In genomic region chr5:150396247-150396646, GRCh38 we compare ENCODE assay signal across 26 cellular contexts. TPM values are rescaled to one million over a fixed set of nuclear protein-coding genes. Genes with fewer than 3 reads are reported as not detected.
DNase-seq lines count a peak whose midpoint lies in the region; ATAC-seq, FAIRE-seq and TF ChIP-seq lines count a peak whose summit lies in the region.
"Had no signal": no experiment of that assay in that cellular context is flagged by ENCODE, and none has a peak within 500 bp of the region (broad histone marks: within the 10 kb centered on the region; RNA-seq: fewer than 3 reads in every experiment).

No MANE protein-coding gene starts in this region.

- H3K79me2 ChIP-seq in GM12878 (ENCODE audit: control insufficient read depth, insufficient read depth, low read length) = no peaks in the 10 kb centered on the region

- RAD21 ChIA-PET in GM12878 (lab: Charles Lee; ENCODE audit: unreplicated experiment) = interaction anchor here (0.9 to 8.6 kb wide), 3 partner anchors 10 to 38 kb away, joined by 3 to 115 read pairs (median 30); partner anchors contain the start of gene CD74

- peak overlapping the region; percentile 38 for H3K27ac Mint-ChIP-seq in activated CD8-positive, alpha-beta memory T cell treated with anti-CD3 and anti-CD28 coated beads, Interleukin-2, amount 10 ng/mL, durations not matched to agents 7 days and 5 days
- H3K27ac Mint-ChIP-seq in HFFc6 = peak overlapping the region; percentile 21
- H3K27ac Mint-ChIP-seq in natural killer cell treated with Interleukin-12 subunit alpha and Interleukin-12 subunit beta and Interleukin-15 and Interleukin-18, amount 100 ng/mL, for 72 hours = peak overlapping the region; percentile 62 to 69
- H3K27ac Mint-ChIP-seq: activated naive CD4-positive, alpha-beta T cell treated with anti-CD3 and anti-CD28 coated beads, Interleukin-2, amount 10 ng/mL, durations not matched to agents 7 days and 5 days; T-helper 1 cell treated with Interleukin-12 subunit alpha and Interleukin-12 subunit beta and Interleukin-4 antibody, amounts not matched to agents 30 μg/mL and 1 μg/mL, for 36 hours had no signal

- no peak for ATAC-seq in activated CD8-positive, alpha-beta memory T cell treated with anti-CD3 and anti-CD28 coated beads, Interleukin-2, amount 10 ng/mL, durations not matched to agents 7 days and 5 days
- ATAC-seq in GM12878 (no peak), HG03139 (IDR thresholded peaks at IDR 0.05; ENCODE audit: unreplicated experiment) (no peak)
- ATAC-seq in natural killer cell treated with Interleukin-12 subunit alpha and Interleukin-12 subunit beta and Interleukin-15 and Interleukin-18, amount 100 ng/mL, for 72 hours = no peak
- ATAC-seq: body of pancreas had no signal

- H2AFZ ChIP-seq in GM12878 (ENCODE audit: control insufficient read depth, low read depth, low read length) = no peak overlapping the region

- peaks cover 33% of the 10 kb centered on the region for H3K36me3 Mint-ChIP-seq in activated CD8-positive, alpha-beta memory T cell treated with anti-CD3 and anti-CD28 coated beads, Interleukin-2, amount 10 ng/mL, durations not matched to agents 7 days and 5 days
- H3K36me3 Mint-ChIP-seq in HFFc6 (ENCODE audit: low read depth) = peaks cover 31% of the 10 kb centered on the region
- H3K36me3 Mint-ChIP-seq in natural killer cell treated with Interleukin-12 subunit alpha and Interleukin-12 subunit beta and Interleukin-15 and Interleukin-18, amount 100 ng/mL, for 72 hours = peaks cover 14% of the 10 kb centered on the region

- peaks cover 10% of the 10 kb centered on the region for H3K4me1 ChIP-seq in GM12878 (ENCODE audit: control insufficient read depth, insufficient read depth, low read length)
- H3K4me1 ChIP-seq: BE2C, body of pancreas, tibial artery had no signal

- no peak overlapping the region for H3K4me3 Mint-ChIP-seq in activated CD8-positive, alpha-beta memory T cell treated with anti-CD3 and anti-CD28 coated beads, Interleukin-2, amount 10 ng/mL, durations not matched to agents 7 days and 5 days
- no peak overlapping the region; the same call in 1 of the 2 replicates for H3K4me3 Mint-ChIP-seq in HFFc6
- no peak overlapping the region for H3K4me3 Mint-ChIP-seq in natural killer cell treated with Interleukin-12 subunit alpha and Interleukin-12 subunit beta and Interleukin-15 and Interleukin-18, amount 100 ng/mL, for 72 hours
- H3K4me3 Mint-ChIP-seq: activated naive CD4-positive, alpha-beta T cell treated with anti-CD3 and anti-CD28 coated beads, Interleukin-2, amount 10 ng/mL, durations not matched to agents 7 days and 5 days; T-helper 1 cell treated with Interleukin-12 subunit alpha and Interleukin-12 subunit beta and Interleukin-4 antibody, amounts not matched to agents 30 μg/mL and 1 μg/mL, for 36 hours had no signal

- no peak overlapping the region for H3K27ac ChIP-seq in GM12878 (ENCODE audit: control insufficient read depth, insufficient read depth)
- H3K27ac ChIP-seq: body of pancreas, coronary artery, tibial artery, VCaP had no signal

- H3K9ac ChIP-seq in GM12878 (ENCODE audit: control insufficient read depth, insufficient read depth, low read length) = no peak overlapping the region

- POLR2A ChIA-PET in GM12878 (lab: Charles Lee) = no interaction called here

- H3K27me3 ChIP-seq in GM12878 (replicated peaks in 1 of 2; ENCODE audit: control insufficient read depth in 2 of 2, insufficient read depth in 2 of 2, low read length in 1 of 2) = no peaks in the 10 kb centered on the region
- H3K27me3 ChIP-seq: BE2C, body of pancreas, tibial artery had no signal

- no peak for TF ChIP-seq EP300 in GM12878 (IDR thresholded peaks at IDR 0.05; ENCODE audit: borderline replicate concordance in 1 of 2, control insufficient read depth in 1 of 2, low read depth in 2 of 2, low read length in 2 of 2)

- SMC1A ChIA-PET in GM12878 (lab: Charles Lee; ENCODE audit: uncharacterized antibody, unreplicated experiment) = interaction anchor here (0.8 to 8.1 kb wide), 3 partner anchors 9 to 38 kb away, joined by 3 to 127 read pairs (median 4); no protein-coding TSS in a partner anchor

- DNase-seq in activated CD8-positive, alpha-beta memory T cell treated with anti-CD3 and anti-CD28 coated beads, Interleukin-2, amount 10 ng/mL, durations not matched to agents 7 days and 5 days = no peak
- DNase-seq in activated CD8-positive, alpha-beta memory T cell treated with anti-CD3 and anti-CD28 coated beads for 24 hours = no peak
- DNase-seq in HFFc6 (no peak), GM12878 (ENCODE audit: low read depth, low spot score) (no peak), superior temporal gyrus (ENCODE audit: extremely low spot score) (no peak)
- DNase-seq in natural killer cell treated with Interleukin-12 subunit alpha and Interleukin-12 subunit beta and Interleukin-15 and Interleukin-18, amount 100 ng/mL, for 72 hours (ENCODE audit: low spot score) = no peak
- DNase-seq in activated CD4-positive, CD25-positive, alpha-beta regulatory T cell treated with anti-CD3 and anti-CD28 coated beads, Interleukin-2, amount 50 U/mL, for 72 hours = no peak
- DNase-seq: 8988T; activated CD4-positive, alpha-beta T cell treated with anti-CD3 and anti-CD28 coated beads, Interleukin-2, amount 50 U/mL, for 1 hour; activated naive CD4-positive, alpha-beta T cell treated with anti-CD3 and anti-CD28 coated beads, Interleukin-2, amount 10 ng/mL, durations not matched to agents 7 days and 5 days; BE2C; body of pancreas; NCI-H2171; NCI-H69; small intestine; stimulated activated CD4-positive, alpha-beta T cell treated with anti-CD3 and anti-CD28 coated beads, Interleukin-2, amount 100 ng/mL, for 24 hours; stimulated activated naive CD4-positive, alpha-beta T cell; tibial artery had no signal

- H3K36me3 ChIP-seq in GM12878 (ENCODE audit: control insufficient read depth in 2 of 2, insufficient read depth in 2 of 2, low read length in 1 of 2) = peaks cover 30 to 41% of the 10 kb centered on the region in 2 experiments

- H3K9me3 Mint-ChIP-seq in activated CD8-positive, alpha-beta memory T cell treated with anti-CD3 and anti-CD28 coated beads, Interleukin-2, amount 10 ng/mL, durations not matched to agents 7 days and 5 days (ENCODE audit: low read depth) = no peaks in the 10 kb centered on the region
- no peaks in the 10 kb centered on the region for H3K9me3 Mint-ChIP-seq in HFFc6
- no peaks in the 10 kb centered on the region for H3K9me3 Mint-ChIP-seq in natural killer cell treated with Interleukin-12 subunit alpha and Interleukin-12 subunit beta and Interleukin-15 and Interleukin-18, amount 100 ng/mL, for 72 hours
- H3K9me3 Mint-ChIP-seq: activated naive CD4-positive, alpha-beta T cell treated with anti-CD3 and anti-CD28 coated beads, Interleukin-2, amount 10 ng/mL, durations not matched to agents 7 days and 5 days; T-helper 1 cell treated with Interleukin-12 subunit alpha and Interleukin-12 subunit beta and Interleukin-4 antibody, amounts not matched to agents 30 μg/mL and 1 μg/mL, for 36 hours had no signal

- no peaks in the 10 kb centered on the region for H3K9me3 ChIP-seq in GM12878 (replicated peaks; ENCODE audit: control insufficient read depth, insufficient read depth, low read length)
- H3K9me3 ChIP-seq: BE2C, body of pancreas, tibial artery had no signal

- 97% methylated on average over 6 of the region's 6 CpGs for WGBS in GM12878 (ENCODE audit: insufficient coverage, insufficient replicate concordance, low lambda C conversion rate, missing lambda C conversion rate)

- no peak for FAIRE-seq in GM12878 (lab: Jason Lieb, UNC)
- FAIRE-seq: endometrium, H54, small intestine had no signal

- H3K4me2 ChIP-seq in GM12878 (ENCODE audit: control insufficient read depth, insufficient read depth) = no peak overlapping the region

- H3K27me3 Mint-ChIP-seq in activated CD8-positive, alpha-beta memory T cell treated with anti-CD3 and anti-CD28 coated beads, Interleukin-2, amount 10 ng/mL, durations not matched to agents 7 days and 5 days = no peaks in the 10 kb centered on the region
- H3K27me3 Mint-ChIP-seq in HFFc6 (ENCODE audit: insufficient read depth) = peaks cover 3% of the 10 kb centered on the region; the same call in 1 of the 2 replicates
- H3K27me3 Mint-ChIP-seq in natural killer cell treated with Interleukin-12 subunit alpha and Interleukin-12 subunit beta and Interleukin-15 and Interleukin-18, amount 100 ng/mL, for 72 hours = no peaks in the 10 kb centered on the region
- H3K27me3 Mint-ChIP-seq: activated naive CD4-positive, alpha-beta T cell treated with anti-CD3 and anti-CD28 coated beads, Interleukin-2, amount 10 ng/mL, durations not matched to agents 7 days and 5 days had no signal

- intact Hi-C loops in GM12878 (cut with micrococcal nuclease; ENCODE audit: unreplicated experiment) = no loop called here

- no peak for TF ChIP-seq RAD21 in GM12878 (IDR thresholded peaks at IDR 0.05; ENCODE audit: insufficient read depth, low read depth, low read length)

- no peak for TF ChIP-seq CTCF in HFFc6 (IDR thresholded peaks at IDR 0.05)
- TF ChIP-seq CTCF in GM12878 (IDR thresholded peaks at IDR 0.05 in 2 of 3, conservative IDR thresholded peaks at IDR 0.05 in 1 of 3; ENCODE audit: control insufficient read depth in 2 of 3, extremely low read depth in 1 of 3, insufficient read depth in 1 of 3, low read depth in 3 of 3, low read length in 3 of 3) = no peak

- peaks cover 31% of the 10 kb centered on the region for H3K4me1 Mint-ChIP-seq in activated CD8-positive, alpha-beta memory T cell treated with anti-CD3 and anti-CD28 coated beads, Interleukin-2, amount 10 ng/mL, durations not matched to agents 7 days and 5 days
- H3K4me1 Mint-ChIP-seq in HFFc6 (ENCODE audit: low read depth) = peaks cover 44% of the 10 kb centered on the region
- peaks cover 8 to 14% of the 10 kb centered on the region in 2 donors for H3K4me1 Mint-ChIP-seq in natural killer cell treated with Interleukin-12 subunit alpha and Interleukin-12 subunit beta and Interleukin-15 and Interleukin-18, amount 100 ng/mL, for 72 hours (ENCODE audit: low read depth in 2 of 2)
- H3K4me1 Mint-ChIP-seq: activated naive CD4-positive, alpha-beta T cell treated with anti-CD3 and anti-CD28 coated beads, Interleukin-2, amount 10 ng/mL, durations not matched to agents 7 days and 5 days had no signal

- in situ Hi-C loops in GM12878 (cut with MboI) = no loop called here

- no peak overlapping the region for H3K4me3 ChIP-seq in GM12878
- H3K4me3 ChIP-seq: body of pancreas, coronary artery, lung, tibial artery had no signal

- BruUV-seq in GM12878 (replicated peaks; lab: Mats Ljungman, UMichigan) = no TSS peak

- TF ChIP-seq POLR2A in GM12878 (IDR thresholded peaks at IDR 0.05; ENCODE audit: low read depth, low read length) = peak; percentile 60; the same call in 1 of the 2 replicates

- H4K20me1 ChIP-seq in GM12878 (ENCODE audit: control insufficient read depth, insufficient read depth) = peaks cover 4% of the 10 kb centered on the region

- CTCF ChIA-PET in activated CD8-positive, alpha-beta memory T cell treated with anti-CD3 and anti-CD28 coated beads, Interleukin-2, amount 10 ng/mL, durations not matched to agents 7 days and 5 days (lab: Charles Lee) = interaction anchor here (0.6 to 8.2 kb wide), 7 partner anchors 10 to 261 kb away, joined by 3 to 87 read pairs (median 3); partner anchors contain the start of gene RPS14
- CTCF ChIA-PET in GM12878 (lab: Yijun Ruan, JAX) = interaction anchor here (1.4 to 14.0 kb wide), 3 partner anchors 9 to 51 kb away, joined by 5 to 274 read pairs (median 17); no protein-coding TSS in a partner anchor

RNA-seq across cellular contexts. Expression of gene CD74, which starts 16.5 kb away (rescaled TPM):
- total RNA-seq in activated CD8-positive, alpha-beta memory T cell treated with anti-CD3 and anti-CD28 coated beads, Interleukin-2, amount 10 ng/mL, durations not matched to agents 7 days and 5 days = 1,000 to 10,000 TPM; 1,513 to 1,561 TPM
- total RNA-seq in HFFc6 (2021; fragmentation: NEBNext Ultra II Directional; extraction: Animal tissue kit (Norgen Biotek cat#: 25700)) = under 1 TPM in 1 of 6 experiments, not detected in 5; 0.37 TPM
- 2,823 and 2,919 TPM in 2 replicates for total RNA-seq in GM12878 (2013; cell fraction: nucleolus; rRNA removed)
- total RNA-seq in GM12878 (2014; rRNA removed) (10,156 and 11,063 TPM in 2 replicates), GM12878 (2014; rRNA removed; fragmentation: Illumina TruSeq; extraction: Trizol) (2,507 and 2,767 TPM in 2 replicates), GM12878 (2021) (4,973 and 5,010 TPM in 2 replicates)
- polyA plus RNA-seq in GM12878 (2011; ENCODE audit: low read depth) = 4,271 TPM
- polyA plus RNA-seq in GM12878 (2011; rRNA removed) (309 and 1,760 TPM in 2 replicates), GM12878 (2014; fragmentation: Illumina TruSeq; extraction: Trizol) (3,291 and 4,542 TPM in 2 replicates), GM12878 (2014; fragmentation: Nextera tagmentation; extraction: Ambion mirVana) (1,000 to 10,000 TPM; 1,387 to 2,107 TPM), GM12878 (2014; rRNA removed) (3,302 and 5,141 TPM in 2 replicates), GM12878 (2016; fragmentation: Nextera tagmentation; extraction: Ambion mirVana) (1,000 to 10,000 TPM; 6,006 to 6,596 TPM)
- 1,718 and 2,321 TPM in 2 replicates for polyA plus RNA-seq in GM12878 (2011; cell fraction: cytosol; rRNA removed)
- 1,510 and 1,766 TPM in 2 replicates for polyA plus RNA-seq in GM12878 (2011; cell fraction: nucleus; rRNA removed)
- polyA plus RNA-seq in GM12878 (2012) = 6,323 and 7,232 TPM in 2 replicates
- polyA minus RNA-seq in GM12878 (2011; rRNA and poly(A)+ RNA removed) = 1,457 and 1,517 TPM in 2 replicates
- 1,302 and 1,364 TPM in 2 replicates for polyA minus RNA-seq in GM12878 (2011; cell fraction: cytosol; rRNA and poly(A)+ RNA removed)
- polyA minus RNA-seq in GM12878 (2011; cell fraction: nucleus; rRNA and poly(A)+ RNA removed) = 388 and 604 TPM in 2 replicates
- total RNA-seq in natural killer cell treated with Interleukin-12 subunit alpha and Interleukin-12 subunit beta and Interleukin-15 and Interleukin-18, amount 100 ng/mL, for 72 hours = 100 to 1,000 TPM; 767 to 771 TPM
- total RNA-seq: Daoy had no signal

RNA-seq across cellular contexts. Expression of gene TCOF1, which starts 38.8 kb away (rescaled TPM):
- 10 to 100 TPM; 95.3 to 96.9 TPM for total RNA-seq in activated CD8-positive, alpha-beta memory T cell treated with anti-CD3 and anti-CD28 coated beads, Interleukin-2, amount 10 ng/mL, durations not matched to agents 7 days and 5 days
- total RNA-seq in HFFc6 (2021; fragmentation: NEBNext Ultra II Directional; extraction: Animal tissue kit (Norgen Biotek cat#: 25700)) = 10 to 100 TPM; 30.8 to 44.6 (median 38.5) TPM
- total RNA-seq in GM12878 (2013; cell fraction: nucleolus; rRNA removed) = 55.0 and 67.3 TPM in 2 replicates
- total RNA-seq in GM12878 (2014; rRNA removed) (35.0 and 42.1 TPM in 2 replicates), GM12878 (2014; rRNA removed; fragmentation: Illumina TruSeq; extraction: Trizol) (30.5 and 35.6 TPM in 2 replicates), GM12878 (2021) (74.7 and 83.9 TPM in 2 replicates)
- 11.1 TPM for polyA plus RNA-seq in GM12878 (2011; ENCODE audit: low read depth)
- polyA plus RNA-seq in GM12878 (2011; rRNA removed) (6.4 and 12.7 TPM in 2 replicates), GM12878 (2014; fragmentation: Illumina TruSeq; extraction: Trizol) (39.4 and 56.1 TPM in 2 replicates), GM12878 (2014; fragmentation: Nextera tagmentation; extraction: Ambion mirVana) (10 to 100 TPM in 1 of 2 experiments, 1 to 10 TPM in 1; 8.7 to 12.3 TPM), GM12878 (2014; rRNA removed) (35.4 and 44.6 TPM in 2 replicates), GM12878 (2016; fragmentation: Nextera tagmentation; extraction: Ambion mirVana) (10 to 100 TPM; 71.2 to 76.3 TPM)
- polyA plus RNA-seq in GM12878 (2011; cell fraction: cytosol; rRNA removed) = 17.0 and 18.6 TPM in 2 replicates
- 48.4 and 68.2 TPM in 2 replicates for polyA plus RNA-seq in GM12878 (2011; cell fraction: nucleus; rRNA removed)
- polyA plus RNA-seq in GM12878 (2012) = 20.7 and 25.6 TPM in 2 replicates
- 14.8 and 21.1 TPM in 2 replicates for polyA minus RNA-seq in GM12878 (2011; rRNA and poly(A)+ RNA removed)
- 11.4 and 13.2 TPM in 2 replicates for polyA minus RNA-seq in GM12878 (2011; cell fraction: cytosol; rRNA and poly(A)+ RNA removed)
- 19.5 and 38.2 TPM in 2 replicates for polyA minus RNA-seq in GM12878 (2011; cell fraction: nucleus; rRNA and poly(A)+ RNA removed)
- 100 to 1,000 TPM in 1 of 2 donors, 10 to 100 TPM in 1; 70.0 to 140 TPM for total RNA-seq in natural killer cell treated with Interleukin-12 subunit alpha and Interleukin-12 subunit beta and Interleukin-15 and Interleukin-18, amount 100 ng/mL, for 72 hours

RNA-seq across cellular contexts. Expression of gene RPS14, which starts 53.3 kb away (rescaled TPM):
- total RNA-seq in activated CD8-positive, alpha-beta memory T cell treated with anti-CD3 and anti-CD28 coated beads, Interleukin-2, amount 10 ng/mL, durations not matched to agents 7 days and 5 days = 1,000 to 10,000 TPM; 1,980 to 2,218 TPM
- 1,000 to 10,000 TPM; 1,658 to 2,163 (median 1,911) TPM for total RNA-seq in HFFc6 (2021; fragmentation: NEBNext Ultra II Directional; extraction: Animal tissue kit (Norgen Biotek cat#: 25700))
- total RNA-seq in GM12878 (2013; cell fraction: nucleolus; rRNA removed) = 281 and 294 TPM in 2 replicates
- total RNA-seq in GM12878 (2014; rRNA removed) (3,103 and 3,139 TPM in 2 replicates), GM12878 (2014; rRNA removed; fragmentation: Illumina TruSeq; extraction: Trizol) (2,472 and 2,596 TPM in 2 replicates), GM12878 (2021) (3,369 and 3,514 TPM in 2 replicates)
- 9,466 TPM for polyA plus RNA-seq in GM12878 (2011; ENCODE audit: low read depth)
- polyA plus RNA-seq in GM12878 (2011; rRNA removed) (3,820 and 3,850 TPM in 2 replicates), GM12878 (2014; fragmentation: Illumina TruSeq; extraction: Trizol) (3,219 and 4,047 TPM in 2 replicates), GM12878 (2014; fragmentation: Nextera tagmentation; extraction: Ambion mirVana) (1,000 to 10,000 TPM; 2,295 to 2,356 TPM), GM12878 (2014; rRNA removed) (3,649 and 3,781 TPM in 2 replicates), GM12878 (2016; fragmentation: Nextera tagmentation; extraction: Ambion mirVana) (1,000 to 10,000 TPM; 2,318 to 2,319 TPM)
- 6,340 and 8,149 TPM in 2 replicates for polyA plus RNA-seq in GM12878 (2011; cell fraction: cytosol; rRNA removed)
- polyA plus RNA-seq in GM12878 (2011; cell fraction: nucleus; rRNA removed) = 1,312 and 1,697 TPM in 2 replicates
- 4,574 and 5,154 TPM in 2 replicates for polyA plus RNA-seq in GM12878 (2012)
- polyA minus RNA-seq in GM12878 (2011; rRNA and poly(A)+ RNA removed) = 1,451 and 1,695 TPM in 2 replicates
- 359 and 410 TPM in 2 replicates for polyA minus RNA-seq in GM12878 (2011; cell fraction: cytosol; rRNA and poly(A)+ RNA removed)
- polyA minus RNA-seq in GM12878 (2011; cell fraction: nucleus; rRNA and poly(A)+ RNA removed) = 135 and 152 TPM in 2 replicates
- total RNA-seq in natural killer cell treated with Interleukin-12 subunit alpha and Interleukin-12 subunit beta and Interleukin-15 and Interleukin-18, amount 100 ng/mL, for 72 hours = 1,000 to 10,000 TPM; 1,429 to 1,580 TPM

Comparison
In these comparisons a context has a peak if more than half of its experiments do, and no peak if none do; other contexts are left out.
1. RNA of gene CD74, which starts 16.5 kb away (total RNA-seq): 2,507 to 11,063 TPM in GM12878, 1,513 to 1,561 TPM in activated CD8-positive, alpha-beta memory T cell treated with anti-CD3 and anti-CD28 coated beads, Interleukin-2, amount 10 ng/mL, durations not matched to agents 7 days and 5 days and 767 to 771 TPM in natural killer cell treated with Interleukin-12 subunit alpha and Interleukin-12 subunit beta and Interleukin-15 and Interleukin-18, amount 100 ng/mL, for 72 hours; 0.37 TPM in HFFc6; every median in the first group is over 100 times any median in the second.
2. Peak in every context shown above with its lines, with median percentiles within 50 percentile points of each other: H3K27ac Mint-ChIP-seq.